In genomic region chr20:35284267-35284991, GRCh38 we compare ENCODE assay signal across 8 cellular contexts. TPM values are rescaled to one million over a fixed set of nuclear protein-coding genes. Genes with fewer than 3 reads are reported as not detected.
A peak's percentile ranks its signal among the peaks of the same experiment; 100 is the strongest.
DNase-seq lines count a peak whose midpoint lies in the region; ATAC-seq, FAIRE-seq and TF ChIP-seq lines count a peak whose summit lies in the region.

TSS of gene EIF6 (minus strand) at chr20:35284772. CDS start at chr20:35284487, 285 bp downstream.

- peak within 1 kb of the TSS; percentile 92 for H2AFZ ChIP-seq in keratinocyte (ENCODE audit: control insufficient read depth, low read length)

- H3K4me2 ChIP-seq in keratinocyte (ENCODE audit: control insufficient read depth, extremely low read depth, insufficient read depth, low read depth, low read length) = peak within 1 kb of the TSS; percentile 92

- DNase-seq in NCI-H187 (lab: John Stamatoyannopoulos, UW) (peak; percentile 40 to 74), NCI-H187 treated with DMSO at 0.1 percent for 48 hours (lab: John Stamatoyannopoulos, UW) (no peak), NCI-H345 treated with DMSO at 0.1 percent for 48 hours (lab: John Stamatoyannopoulos, UW; ENCODE audit: unreplicated experiment) (peak; percentile 90), cerebellar cortex (ENCODE audit: low spot score) (peak; percentile 92), keratinocyte (ENCODE audit: low read depth, low spot score) (peak; percentile 83)
- DNase-seq in activated CD4-positive, CD25-positive, alpha-beta regulatory T cell treated with anti-CD3 and anti-CD28 coated beads, Interleukin-2, amount 50 U/mL, for 16 hours (ENCODE audit: low read depth, low spot score) = peak; percentile 47
- peak; percentile 36 to 64 for DNase-seq in stimulated activated CD4-positive, alpha-beta T cell treated with anti-CD3 and anti-CD28 coated beads, Interleukin-15, amount 100 ng/mL, for 1 hour (ENCODE audit: low read depth in 1 of 2, low spot score in 1 of 2)

- H3K27ac ChIP-seq in keratinocyte (ENCODE audit: control insufficient read depth, insufficient read depth, low read length) = peak within 1 kb of the TSS; percentile 85

- H3K27me3 ChIP-seq in keratinocyte (ENCODE audit: control insufficient read depth, extremely low read depth, insufficient read depth, low read length) = no peaks in the 10 kb centered on the region

- H4K20me1 ChIP-seq in keratinocyte (ENCODE audit: control insufficient read depth, extremely low read depth, insufficient read depth, low read length) = no peaks in the 10 kb centered on the region

- TF ChIP-seq CTCF in keratinocyte (optimal IDR thresholded peaks at IDR 0.05 in 1 of 3, IDR thresholded peaks at IDR 0.05 in 1 of 3, conservative IDR thresholded peaks at IDR 0.05 in 1 of 3; ENCODE audit: extremely low read depth in 1 of 3, insufficient read depth in 2 of 3, low read length in 3 of 3) = no peak

- no peaks in the 10 kb centered on the region for H3K9me3 ChIP-seq in keratinocyte (ENCODE audit: control insufficient read depth, low read depth, low read length)

- dilution Hi-C loops in keratinocyte (cut with MboI; ENCODE audit: extremely low pct_ligation_motif_present, low sequenced_read_pairs) = no loop called here

- peak within 1 kb of the TSS; percentile 76 to 85 (median 80) for H3K4me3 ChIP-seq in keratinocyte (ENCODE audit: control insufficient read depth in 2 of 3, extremely low read depth in 1 of 3, insufficient read depth in 2 of 3, low read depth in 1 of 3, low read length in 3 of 3)

- peak within 1 kb of the TSS; percentile 85 for H3K9ac ChIP-seq in keratinocyte (ENCODE audit: control insufficient read depth, extremely low read depth, insufficient read depth, low read length)

- no peak for FAIRE-seq in keratinocyte (lab: Jason Lieb, UNC)

- H3K4me1 ChIP-seq in keratinocyte (ENCODE audit: control insufficient read depth, extremely low read depth, insufficient read depth, low read length) = peaks cover 28% of the 10 kb centered on the region

- peaks cover 5 to 38% of the 10 kb centered on the region in 2 experiments for H3K36me3 ChIP-seq in keratinocyte (ENCODE audit: control insufficient read depth in 2 of 2, extremely low read depth in 1 of 2, insufficient read depth in 2 of 2, low read length in 2 of 2)

- peak; percentile 63 for ATAC-seq in HG03066 (IDR thresholded peaks at IDR 0.05; ENCODE audit: low read depth, unreplicated experiment)

- H3K9me1 ChIP-seq in keratinocyte (ENCODE audit: control insufficient read depth, extremely low read depth, insufficient read depth, low read length) = no peaks in the 10 kb centered on the region

- H3K79me2 ChIP-seq in keratinocyte (ENCODE audit: control insufficient read depth, insufficient read depth, low read length) = peaks cover 37% of the 10 kb centered on the region

RNA-seq across cellular contexts. Expression of gene EIF6, which starts in this region (rescaled TPM):
- 206 to 285 TPM (median 283 TPM) in 3 replicates for polyA plus RNA-seq in keratinocyte
- 56.4 TPM for polyA plus RNA-seq in keratinocyte (2011; ENCODE audit: low read depth)
- polyA plus RNA-seq in keratinocyte (2011; cell fraction: cytosol; rRNA removed) = 195 and 208 TPM in 2 replicates
- 221 and 270 TPM in 2 replicates for polyA plus RNA-seq in keratinocyte (2011; cell fraction: nucleus; rRNA removed)
- polyA plus RNA-seq in keratinocyte (2012; ENCODE audit: low replicate concordance) = 232 and 273 TPM in 2 replicates
- polyA minus RNA-seq in keratinocyte = 189 to 430 TPM (median 235 TPM) in 3 replicates
- 195 TPM for polyA minus RNA-seq in keratinocyte (2011; cell fraction: cytosol; rRNA and poly(A)+ RNA removed)
- 48.1 and 50.7 TPM in 2 replicates for polyA minus RNA-seq in keratinocyte (2011; cell fraction: nucleus; rRNA and poly(A)+ RNA removed)
